ENCODE assay signal across 1 cellular context in the genomic region with DNA sequence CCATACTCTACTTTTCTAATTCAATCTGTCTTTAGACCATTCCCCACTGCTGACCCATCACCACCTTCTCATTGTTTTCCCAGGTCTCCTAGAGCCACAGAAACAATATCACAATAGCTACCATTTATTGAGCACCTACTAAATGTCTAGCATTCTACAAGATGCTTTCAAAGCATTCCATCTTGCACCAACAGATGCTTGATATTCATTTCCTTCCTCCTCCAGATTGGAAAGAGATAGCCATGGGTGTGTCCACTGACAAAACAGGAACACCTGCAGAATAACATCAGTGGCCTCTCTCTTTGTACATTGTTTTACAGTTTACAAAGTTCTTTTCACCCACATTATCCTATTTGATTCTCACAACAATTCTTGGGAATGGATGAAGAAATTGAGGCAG.
TF ChIP-seq lines count a peak whose summit lies in the region.

No MANE protein-coding gene starts in this region.

TF ChIP-seq in K562, 482 proteins besides CTCF, POLR2A, EP300 and RAD21:
- TF ChIP-seq CTBP1 (IDR thresholded peaks at IDR 0.05; ENCODE audit: borderline replicate concordance) (peak; percentile 55; the same call in 1 of the 2 replicates), ZNF407 (IDR thresholded peaks at IDR 0.05; ENCODE audit: low read depth) (no peak)
